ENCODE assay signal across 1 cellular context in the genomic region with DNA sequence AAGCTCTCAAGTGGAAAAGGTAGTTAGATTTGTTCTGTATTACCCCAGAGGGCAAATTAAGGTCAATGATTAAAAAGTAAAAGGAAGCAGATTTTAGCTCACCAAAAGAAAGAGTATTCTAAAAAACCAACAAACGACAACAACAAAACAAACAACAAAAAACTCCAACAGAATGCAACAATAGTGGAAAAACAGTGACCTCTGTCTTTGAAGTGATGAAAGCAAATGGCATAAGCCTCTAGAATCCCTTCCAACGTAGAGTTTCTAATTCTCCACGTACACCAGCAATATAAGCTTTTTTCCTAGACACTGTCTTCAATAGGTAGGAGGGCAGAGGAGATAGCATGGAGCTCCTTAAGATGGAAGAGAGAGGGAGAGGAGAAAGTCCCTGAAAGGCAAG.
TF ChIP-seq lines count a peak whose summit lies in the region.

No MANE protein-coding gene starts in this region.

TF ChIP-seq in GM12878, 131 proteins besides CTCF, POLR2A, EP300 and RAD21 (continued from another document):
- TF ChIP-seq, protein P1, sequence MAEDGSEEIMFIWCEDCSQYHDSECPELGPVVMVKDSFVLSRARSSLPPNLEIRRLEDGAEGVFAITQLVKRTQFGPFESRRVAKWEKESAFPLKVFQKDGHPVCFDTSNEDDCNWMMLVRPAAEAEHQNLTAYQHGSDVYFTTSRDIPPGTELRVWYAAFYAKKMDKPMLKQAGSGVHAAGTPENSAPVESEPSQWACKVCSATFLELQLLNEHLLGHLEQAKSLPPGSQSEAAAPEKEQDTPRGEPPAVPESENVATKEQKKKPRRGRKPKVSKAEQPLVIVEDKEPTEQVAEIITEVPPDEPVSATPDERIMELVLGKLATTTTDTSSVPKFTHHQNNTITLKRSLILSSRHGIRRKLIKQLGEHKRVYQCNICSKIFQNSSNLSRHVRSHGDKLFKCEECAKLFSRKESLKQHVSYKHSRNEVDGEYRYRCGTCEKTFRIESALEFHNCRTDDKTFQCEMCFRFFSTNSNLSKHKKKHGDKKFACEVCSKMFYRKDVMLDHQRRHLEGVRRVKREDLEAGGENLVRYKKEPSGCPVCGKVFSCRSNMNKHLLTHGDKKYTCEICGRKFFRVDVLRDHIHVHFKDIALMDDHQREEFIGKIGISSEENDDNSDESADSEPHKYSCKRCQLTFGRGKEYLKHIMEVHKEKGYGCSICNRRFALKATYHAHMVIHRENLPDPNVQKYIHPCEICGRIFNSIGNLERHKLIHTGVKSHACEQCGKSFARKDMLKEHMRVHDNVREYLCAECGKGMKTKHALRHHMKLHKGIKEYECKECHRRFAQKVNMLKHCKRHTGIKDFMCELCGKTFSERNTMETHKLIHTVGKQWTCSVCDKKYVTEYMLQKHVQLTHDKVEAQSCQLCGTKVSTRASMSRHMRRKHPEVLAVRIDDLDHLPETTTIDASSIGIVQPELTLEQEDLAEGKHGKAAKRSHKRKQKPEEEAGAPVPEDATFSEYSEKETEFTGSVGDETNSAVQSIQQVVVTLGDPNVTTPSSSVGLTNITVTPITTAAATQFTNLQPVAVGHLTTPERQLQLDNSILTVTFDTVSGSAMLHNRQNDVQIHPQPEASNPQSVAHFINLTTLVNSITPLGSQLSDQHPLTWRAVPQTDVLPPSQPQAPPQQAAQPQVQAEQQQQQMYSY (CRISPR knock-in tag; IDR thresholded peaks at IDR 0.05), result no peak
- TF ChIP-seq IKZF1 (conservative IDR thresholded peaks at IDR 0.05) (no peak), NR2F1 (conservative IDR thresholded peaks at IDR 0.05) (no peak), STAT3 (IDR thresholded peaks at IDR 0.05; ENCODE audit: low read depth, low read length) (no peak), IKZF2 (IDR thresholded peaks at IDR 0.05) (no peak), TARDBP (IDR thresholded peaks at IDR 0.05; ENCODE audit: borderline replicate concordance) (no peak), ATF7 (IDR thresholded peaks at IDR 0.05; ENCODE audit: low read depth) (no peak), KAT2A (conservative IDR thresholded peaks at IDR 0.05; ENCODE audit: control insufficient read depth, low read depth, low read length) (no peak), FOXM1 (IDR thresholded peaks at IDR 0.05; ENCODE audit: low read depth, low read length) (no peak), TCF12 (IDR thresholded peaks at IDR 0.05; ENCODE audit: low read depth, low read length) (no peak), RFX5 (IDR thresholded peaks at IDR 0.05; ENCODE audit: low read depth, low read length) (no peak), NR2C1 (IDR thresholded peaks at IDR 0.05) (no peak), BHLHE40 (IDR thresholded peaks at IDR 0.05; ENCODE audit: borderline replicate concordance in 1 of 2, low read depth in 2 of 2, low read length in 1 of 2) (no peak), KLF5 (IDR thresholded peaks at IDR 0.05; ENCODE audit: partially characterized antibody) (no peak), POLR2AphosphoS5 (IDR thresholded peaks at IDR 0.05; ENCODE audit: low read length) (no peak), JUND (IDR thresholded peaks at IDR 0.05; ENCODE audit: low read depth, low read length) (no peak)
- TF ChIP-seq, protein P2, sequence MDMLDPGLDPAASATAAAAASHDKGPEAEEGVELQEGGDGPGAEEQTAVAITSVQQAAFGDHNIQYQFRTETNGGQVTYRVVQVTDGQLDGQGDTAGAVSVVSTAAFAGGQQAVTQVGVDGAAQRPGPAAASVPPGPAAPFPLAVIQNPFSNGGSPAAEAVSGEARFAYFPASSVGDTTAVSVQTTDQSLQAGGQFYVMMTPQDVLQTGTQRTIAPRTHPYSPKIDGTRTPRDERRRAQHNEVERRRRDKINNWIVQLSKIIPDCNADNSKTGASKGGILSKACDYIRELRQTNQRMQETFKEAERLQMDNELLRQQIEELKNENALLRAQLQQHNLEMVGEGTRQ (IDR thresholded peaks at IDR 0.05; ENCODE audit: borderline replicate concordance, low read depth, low read length), result no peak
